Comparison of ENCODE assay signal across 16 cellular contexts in genomic region chr17:14903810-14904209, GRCh38.
"Had no signal": no experiment of that assay in that cellular context is flagged by ENCODE, and none has a peak within 500 bp of the region (broad histone marks: within the 10 kb centered on the region; RNA-seq: fewer than 3 reads in every experiment).

No MANE protein-coding gene starts in this region.

- H3K9me3 ChIP-seq: tibial artery, uterus had no signal

- DNase-seq: activated CD4-positive, alpha-beta memory T cell treated with anti-CD3 and anti-CD28 coated beads, Interleukin-2, amount 10 ng/mL, durations not matched to agents 7 days and 5 days; activated CD4-positive, alpha-beta T cell treated with anti-CD3 and anti-CD28 coated beads for 4 hours; activated naive CD8-positive, alpha-beta T cell treated with anti-CD3 and anti-CD28 coated beads, Interleukin-2, amount 10 ng/mL, durations not matched to agents 7 days and 5 days; anterior cingulate cortex; dermis blood vessel endothelial cell; effector memory CD8-positive, alpha-beta T cell; mesendoderm; stimulated activated CD4-positive, alpha-beta T cell treated with anti-CD3 and anti-CD28 coated beads, Interleukin-15, amount 100 ng/mL, for 24 hours; stimulated activated CD4-positive, alpha-beta T cell treated with anti-CD3 and anti-CD28 coated beads, Interleukin-4, amount 100 ng/mL, for 1 hour; stimulated activated naive B cell treated with anti-CD40 and anti-IgM and Interleukin-4, amounts not matched to agents 10 μg/mL and 1 μg/mL and 100 μg/mL, for 72 hours; T-helper 2 cell; tibial artery; uterus had no signal

- ATAC-seq: effector memory CD8-positive, alpha-beta T cell; natural killer cell treated with Interleukin-12 subunit alpha and Interleukin-12 subunit beta and Interleukin-15 and Interleukin-18, amount 100 ng/mL, for 72 hours; stimulated activated naive B cell treated with anti-CD40 and anti-IgM and Interleukin-4, amounts not matched to agents 10 μg/mL and 1 μg/mL and 100 μg/mL, for 72 hours; WTC11 had no signal

- H3K36me3 ChIP-seq: tibial artery, uterus had no signal

- H3K27me3 ChIP-seq: tibial artery, uterus had no signal

- H3K4me3 ChIP-seq: tibial artery, uterus had no signal

- H3K27ac ChIP-seq: epithelial cell of prostate, tibial artery, uterus had no signal

- H3K4me1 ChIP-seq: tibial artery, uterus had no signal
